In genomic region chr10:78815702-78816334, GRCh38 we compare ENCODE assay signal across 19 cellular contexts.
DNase-seq lines count a peak whose midpoint lies in the region; ATAC-seq, FAIRE-seq and TF ChIP-seq lines count a peak whose summit lies in the region.
"Had no signal": no experiment of that assay in that cellular context is flagged by ENCODE, and none has a peak within 500 bp of the region (broad histone marks: within the 10 kb centered on the region; RNA-seq: fewer than 3 reads in every experiment).

No MANE protein-coding gene starts in this region.

- intact Hi-C loops in left colon (cut with DNase I, micrococcal nuclease) = no loop called here

- TF ChIP-seq CTCF in nephron (IDR thresholded peaks at IDR 0.05; ENCODE audit: unreplicated experiment in 3 of 3) = no peak

- peak; percentile 91 for FAIRE-seq in RCC 7860 (lab: Jason Lieb, UNC)
- FAIRE-seq in GM12891 (lab: Jason Lieb, UNC) = no peak
- FAIRE-seq: H54 had no signal

- in situ Hi-C loops in ACHN (cut with HindIII; ENCODE audit: low pct_ligation_motif_present, low pct_unique_long_range_greater_than_20kb, low sequenced_read_pairs) = no loop called here

- ATAC-seq in left colon = peak; percentile 55
- ATAC-seq: Panc1 had no signal

- H3K27ac Mint-ChIP-seq in nephron = peak overlapping the region in 2 of 3 experiments; percentile 63 to 89
- H3K27ac Mint-ChIP-seq: B cell, CD14-positive monocyte had no signal

- H3K27me3 Mint-ChIP-seq in nephron (ENCODE audit: low read depth) = peaks cover 7% of the 10 kb centered on the region

- DNase-seq in ACHN (peak; percentile 69), RCC 7860 (ENCODE audit: low spot score) (peak; percentile 82), left colon (no peak), GM12891 (ENCODE audit: insufficient read length, low spot score) (no peak), iPS-NIHi11 (ENCODE audit: low spot score) (no peak), MV-4-11 (lab: John Stamatoyannopoulos, UW) (no peak)
- no peak for DNase-seq in stimulated activated CD8-positive, alpha-beta memory T cell treated with anti-CD3 and anti-CD28 coated beads, Interleukin-4, amount 100 ng/mL, for 48 hours
- DNase-seq: DMS79 treated with DMSO at 0.1 percent for 48 hours, MG63, NCI-H1048, NCI-H1417 treated with DMSO at 0.1 percent for 48 hours, NCI-H187, NCI-H446 treated with DMSO at 0.1 percent for 48 hours, NCI-H69 had no signal

- H3K9me3 Mint-ChIP-seq in nephron = no peaks in the 10 kb centered on the region

- H3K4me1 Mint-ChIP-seq in nephron = peaks cover 26% of the 10 kb centered on the region
- H3K4me1 Mint-ChIP-seq: B cell had no signal

- no peaks in the 10 kb centered on the region for H3K36me3 Mint-ChIP-seq in nephron (ENCODE audit: low read depth)
- H3K36me3 Mint-ChIP-seq: CD14-positive monocyte had no signal

- TF ChIP-seq POLR2A in GM12891 (IDR thresholded peaks at IDR 0.05; ENCODE audit: low read depth, low read length) = no peak

- no peak overlapping the region for H3K4me3 Mint-ChIP-seq in nephron
- H3K4me3 Mint-ChIP-seq: B cell, CD14-positive monocyte had no signal

TF ChIP-seq in GM12891, 5 proteins besides CTCF, POLR2A, EP300 and RAD21:
- no peak for TF ChIP-seq POU2F2 (IDR thresholded peaks at IDR 0.05; ENCODE audit: low read depth, low read length)
- no peak for TF ChIP-seq SPI1 (IDR thresholded peaks at IDR 0.05; ENCODE audit: low read depth, low read length)
- no peak for TF ChIP-seq POLR2AphosphoS5 (IDR thresholded peaks at IDR 0.05; ENCODE audit: low read depth, low read length)
- no peak for TF ChIP-seq TAF1 (IDR thresholded peaks at IDR 0.05; ENCODE audit: low read depth, low read length)
- no peak for TF ChIP-seq PAX5 (IDR thresholded peaks at IDR 0.05; ENCODE audit: insufficient read depth, low read length, severe bottlenecking)

Comparison
In these comparisons a context has a peak if more than half of its experiments do, and no peak if none do; other contexts are left out.
1. DNase-seq: peak in ACHN (single experiment) and RCC 7860 (single experiment); none in left colon (0 of 2), GM12891 (single experiment), stimulated activated CD8-positive, alpha-beta memory T cell treated with anti-CD3 and anti-CD28 coated beads, Interleukin-4, amount 100 ng/mL, for 48 hours (single experiment), iPS-NIHi11 (single experiment) and MV-4-11 (single experiment).